ENCODE assay signal across 31 cellular contexts in genomic region chr6:150575840-150576239, GRCh38.
"Had no signal": no experiment of that assay in that cellular context is flagged by ENCODE, and none has a peak within 500 bp of the region (broad histone marks: within the 10 kb centered on the region; RNA-seq: fewer than 3 reads in every experiment).

No MANE protein-coding gene starts in this region.

- H3K9me3 ChIP-seq: adrenal gland, body of pancreas, colonic mucosa, esophagus squamous epithelium had no signal

- H3K27me3 ChIP-seq: body of pancreas, colonic mucosa had no signal

- H3K27ac ChIP-seq: adrenal gland, body of pancreas, colonic mucosa, epithelial cell of prostate, WERI-Rb-1 had no signal

- ATAC-seq: activated CD4-positive, CD25-positive, alpha-beta regulatory T cell treated with anti-CD3 and anti-CD28 coated beads, Interleukin-2, amount 50 U/mL, for 24 hours; activated CD8-positive, alpha-beta T cell treated with anti-CD3 and anti-CD28 coated beads for 36 hours; activated naive CD8-positive, alpha-beta T cell treated with anti-CD3 and anti-CD28 coated beads, Interleukin-2, amount 50 U/mL, for 24 hours; activated T-cell treated with anti-CD3 and anti-CD28 coated beads, Interleukin-2, amount 50 U/mL, for 4 hours; activated T-helper 17 cell treated with anti-CD3 and anti-CD28 coated beads, Interleukin-2, amount 50 U/mL, for 72 hours; body of pancreas; T-helper 17 cell had no signal

- DNase-seq: activated B cell treated with CpG ODN at 0.5 μM for 24 hours; activated CD4-positive, alpha-beta T cell treated with anti-CD3 and anti-CD28 coated beads for 48 hours; activated CD4-positive, alpha-beta T cell treated with anti-CD3 and anti-CD28 coated beads, Interleukin-2, amount 50 U/mL, for 1 hour; activated CD4-positive, alpha-beta T cell treated with anti-CD3 and anti-CD28 coated beads, Interleukin-2, amount 50 U/mL, for 48 hours; activated CD8-positive, alpha-beta memory T cell treated with anti-CD3 and anti-CD28 coated beads for 24 hours; activated CD8-positive, alpha-beta T cell treated with anti-CD3 and anti-CD28 coated beads for 36 hours; activated effector memory CD4-positive, alpha-beta T cell treated with Interleukin-2 at 50 U/mL for 16 hours; activated gamma-delta T cell treated with Interleukin-2 at 50 U/mL for 16 hours; activated naive CD4-positive, alpha-beta T cell treated with Interleukin-2 at 50 U/mL for 16 hours; activated naive CD8-positive, alpha-beta T cell treated with anti-CD3 and anti-CD28 coated beads for 36 hours; activated naive CD8-positive, alpha-beta T cell treated with anti-CD3 and anti-CD28 coated beads, Interleukin-2, amount 50 U/mL, for 24 hours; activated T-cell treated with anti-CD3 and anti-CD28 coated beads, Interleukin-2, amount 50 U/mL, for 4 hours; adrenal gland; amygdala; aorta; body of pancreas; caudate nucleus; colonic mucosa; effector CD8-positive, alpha-beta T cell; esophagus squamous epithelium; head of caudate nucleus; T-helper 1 cell; T-helper 17 cell; T1000; WERI-Rb-1 had no signal

- H3K36me3 ChIP-seq: adrenal gland, colonic mucosa, esophagus squamous epithelium, WERI-Rb-1 had no signal

- FAIRE-seq: endometrium, endothelial cell of umbilical vein, frontal cortex had no signal

- H3K4me1 ChIP-seq: adrenal gland, body of pancreas, colonic mucosa, esophagus squamous epithelium had no signal

- H3K4me3 ChIP-seq: adrenal gland, body of pancreas, colonic mucosa, esophagus squamous epithelium had no signal
